Comparison of ENCODE assay signal across 8 cellular contexts in the genomic region with DNA sequence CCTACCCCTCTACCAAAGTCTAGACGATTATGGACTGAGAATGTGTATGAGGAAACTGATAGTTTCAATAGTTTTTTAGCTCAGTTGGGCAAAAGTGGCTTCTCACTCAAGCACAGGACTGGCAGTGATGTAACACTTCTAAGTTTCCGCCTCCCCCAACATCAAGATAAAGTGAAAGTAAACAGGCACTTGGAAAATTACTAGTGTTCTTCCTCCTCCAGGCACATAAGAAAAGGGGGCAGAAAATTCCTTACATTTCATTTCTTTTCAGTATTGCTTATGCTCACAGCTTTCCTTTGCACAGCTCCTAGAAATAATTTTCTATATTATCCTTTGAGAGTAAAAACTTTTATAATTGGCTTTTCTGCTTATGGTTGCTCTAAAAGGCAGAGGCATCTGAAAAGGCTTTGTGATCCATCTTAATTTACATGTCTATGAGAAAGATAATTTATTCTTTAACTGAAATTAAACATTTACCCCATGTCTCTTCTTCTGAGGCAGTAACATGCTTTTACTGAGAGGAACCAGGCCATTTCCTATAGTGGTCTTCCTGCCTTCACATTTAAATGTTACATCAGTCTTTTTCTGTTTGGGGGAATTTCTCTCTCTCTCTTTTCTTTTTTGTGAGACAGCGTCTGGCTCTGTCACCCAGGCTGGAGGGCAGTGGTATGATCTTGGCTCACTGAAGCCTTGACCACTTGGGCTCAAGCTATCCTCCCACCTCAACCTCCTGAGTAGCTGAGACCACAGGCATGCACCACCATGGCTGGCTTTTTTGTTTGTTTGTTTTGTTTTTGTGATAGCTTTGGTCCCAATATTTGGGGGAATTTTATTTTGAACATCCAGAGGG.
DNase-seq lines count a peak whose midpoint lies in the region; ATAC-seq and TF ChIP-seq lines count a peak whose summit lies in the region.

No MANE protein-coding gene starts in this region.

- TF ChIP-seq POLR2A in Peyer's patch (IDR thresholded peaks at IDR 0.05) (peak in 1 of 2 donors; percentile 10), gastrocnemius medialis (IDR thresholded peaks at IDR 0.05) (peak in 1 of 2 donors; percentile 72)

- H3K4me1 Mint-ChIP-seq in Caco-2 (ENCODE audit: low read depth, unreplicated experiment): peaks cover 22% of the 10 kb centered on the region

- H3K9me3 ChIP-seq in Caco-2 (peaks cover 3% of the 10 kb centered on the region; the same call in 1 of the 2 replicates), Peyer's patch (no peaks in the 10 kb centered on the region), right cardiac atrium (ENCODE audit: control insufficient read depth, low read length) (no peaks in the 10 kb centered on the region), gastrocnemius medialis (no peaks in the 10 kb centered on the region)

- intact Hi-C loops in Caco-2 (cut with micrococcal nuclease; ENCODE audit: unreplicated experiment): loop anchor here (1.0 kb wide), 1 partner anchor 64 kb away; the partner anchor contains the start of gene EEF1A1
- intact Hi-C loops in right cardiac atrium (cut with DNase I): loop anchor here in 3 of 4 donors (10.0 kb wide), 1 partner anchor 61 kb away; the partner anchor contains the start of gene EEF1A1 (in 3 of the 3)
- intact Hi-C loops in gastrocnemius medialis (cut with DNase I; ENCODE audit: low total_unique reads): no loop called here

- no peak for TF ChIP-seq CTCF in Caco-2 (IDR thresholded peaks at IDR 0.05; ENCODE audit: insufficient read depth in 1 of 2, low read depth in 1 of 2, low read length in 1 of 2, severe bottlenecking in 1 of 2, unreplicated experiment in 1 of 2)
- peak in 1 of 6 experiments; percentile 1 for TF ChIP-seq CTCF in Peyer's patch (IDR thresholded peaks at IDR 0.05)
- TF ChIP-seq CTCF in gastrocnemius medialis (IDR thresholded peaks at IDR 0.05 in 4 of 5, conservative IDR thresholded peaks at IDR 0.05 in 1 of 5): no peak

- BruUV-seq in Caco-2 (replicated peaks; lab: Mats Ljungman, UMichigan): no TSS peak

- peak overlapping the region; percentile 95 for H3K27ac Mint-ChIP-seq in Caco-2 (ENCODE audit: unreplicated experiment)

- ATAC-seq in GM19324 (IDR thresholded peaks at IDR 0.05; ENCODE audit: low FRiP score, unreplicated experiment) (peak; percentile 71), HG03354 (IDR thresholded peaks at IDR 0.05; ENCODE audit: poor library complexity, severe bottlenecking, unreplicated experiment) (peak; percentile 82), right cardiac atrium (peak; percentile 76 to 80), gastrocnemius medialis (peak; percentile 86 to 88)

- peaks cover 20% of the 10 kb centered on the region for H3K36me3 Mint-ChIP-seq in Caco-2 (ENCODE audit: insufficient read depth, unreplicated experiment)

- no peaks in the 10 kb centered on the region for H3K27me3 Mint-ChIP-seq in Caco-2 (ENCODE audit: insufficient read depth, unreplicated experiment)

- POLR2A ChIA-PET in Caco-2 (lab: Charles Lee): interaction anchor here (0.7 to 2.3 kb wide), 5 partner anchors 19 to 277 kb away, joined by 3 to 18 read pairs (median 3); partner anchors contain the start of gene EEF1A1

- H3K27ac ChIP-seq in Peyer's patch (peak overlapping the region; percentile 76 to 88 (median 83)), right cardiac atrium (ENCODE audit: low read length) (peak overlapping the region; percentile 96), gastrocnemius medialis (peak overlapping the region; percentile 75 to 84 (median 83))

- 10% methylated on average over 3 of the region's 3 CpGs for WGBS in right cardiac atrium

- in situ Hi-C loops in gastrocnemius medialis (cut with MboI; ENCODE audit: low sequenced_read_pairs in 4 of 4): loop anchor here in 1 of 4 donors (10.0 kb wide), 1 partner anchor 61 kb away; the partner anchor contains the start of gene EEF1A1

- H3K9me3 Mint-ChIP-seq in Caco-2 (ENCODE audit: unreplicated experiment): peaks cover 3% of the 10 kb centered on the region

- H3K4me1 ChIP-seq in Caco-2 (peaks cover 16% of the 10 kb centered on the region; the same call in 1 of the 2 replicates), Peyer's patch (peaks cover 0 to 11% (median 4%) of the 10 kb centered on the region in 4 donors), right cardiac atrium (ENCODE audit: control insufficient read depth, insufficient read depth, low read length) (peaks cover 2% of the 10 kb centered on the region), gastrocnemius medialis (peaks cover under 1 to 11% of the 10 kb centered on the region in 2 donors)

- peak overlapping the region; percentile 60 for H3K4me3 Mint-ChIP-seq in Caco-2 (ENCODE audit: unreplicated experiment)

- H3K27me3 ChIP-seq in Caco-2 (replicated peaks; ENCODE audit: control insufficient read depth, insufficient read depth, low read length) (no peaks in the 10 kb centered on the region), Peyer's patch (no peaks in the 10 kb centered on the region), right cardiac atrium (ENCODE audit: control insufficient read depth, insufficient read depth) (no peaks in the 10 kb centered on the region), gastrocnemius medialis (no peaks in the 10 kb centered on the region)

- CTCF ChIA-PET in Caco-2 (lab: Charles Lee): interaction anchor here (1.1 kb wide), 1 partner anchor 65 kb away, joined by 4 read pairs; the partner anchor contains the start of gene EEF1A1

- DNase-seq in Caco-2 (peak; percentile 54 to 65), Peyer's patch (peak in 2 of 3 donors; percentile 52 to 74), amniotic stem cell (lab: John Stamatoyannopoulos, UW) (peak; percentile 43), right cardiac atrium (no peak), gastrocnemius medialis (peak; percentile 29 to 35), NCI-H1048 (lab: John Stamatoyannopoulos, UW) (no peak)

- H3K36me3 ChIP-seq in Caco-2 (ENCODE audit: control insufficient read depth, insufficient read depth, low read length): no peaks in the 10 kb centered on the region
- H3K36me3 ChIP-seq in Peyer's patch: no peaks in the 10 kb centered on the region
- no peaks in the 10 kb centered on the region for H3K36me3 ChIP-seq in gastrocnemius medialis

- H3K4me3 ChIP-seq in Caco-2 (ENCODE audit: low read depth, low read length) (no peak overlapping the region), Peyer's patch (peak overlapping the region; percentile 1 to 37 (median 7)), right cardiac atrium (ENCODE audit: low read length) (peak overlapping the region; percentile 49), gastrocnemius medialis (peak overlapping the region; percentile 8 to 42 (median 26))

Comparison
In these comparisons a context has a peak if more than half of its experiments do, and no peak if none do; other contexts are left out.
1. DNase-seq: peak in Caco-2 (2 of 2), Peyer's patch (2 of 3), amniotic stem cell (single experiment) and gastrocnemius medialis (2 of 2); none in right cardiac atrium (0 of 3) and NCI-H1048 (single experiment).
2. Peak in every context shown above with its lines, with median percentiles within 50 percentile points of each other: ATAC-seq and H3K27ac ChIP-seq.